ENCODE assay signal across 8 cellular contexts in the genomic region with DNA sequence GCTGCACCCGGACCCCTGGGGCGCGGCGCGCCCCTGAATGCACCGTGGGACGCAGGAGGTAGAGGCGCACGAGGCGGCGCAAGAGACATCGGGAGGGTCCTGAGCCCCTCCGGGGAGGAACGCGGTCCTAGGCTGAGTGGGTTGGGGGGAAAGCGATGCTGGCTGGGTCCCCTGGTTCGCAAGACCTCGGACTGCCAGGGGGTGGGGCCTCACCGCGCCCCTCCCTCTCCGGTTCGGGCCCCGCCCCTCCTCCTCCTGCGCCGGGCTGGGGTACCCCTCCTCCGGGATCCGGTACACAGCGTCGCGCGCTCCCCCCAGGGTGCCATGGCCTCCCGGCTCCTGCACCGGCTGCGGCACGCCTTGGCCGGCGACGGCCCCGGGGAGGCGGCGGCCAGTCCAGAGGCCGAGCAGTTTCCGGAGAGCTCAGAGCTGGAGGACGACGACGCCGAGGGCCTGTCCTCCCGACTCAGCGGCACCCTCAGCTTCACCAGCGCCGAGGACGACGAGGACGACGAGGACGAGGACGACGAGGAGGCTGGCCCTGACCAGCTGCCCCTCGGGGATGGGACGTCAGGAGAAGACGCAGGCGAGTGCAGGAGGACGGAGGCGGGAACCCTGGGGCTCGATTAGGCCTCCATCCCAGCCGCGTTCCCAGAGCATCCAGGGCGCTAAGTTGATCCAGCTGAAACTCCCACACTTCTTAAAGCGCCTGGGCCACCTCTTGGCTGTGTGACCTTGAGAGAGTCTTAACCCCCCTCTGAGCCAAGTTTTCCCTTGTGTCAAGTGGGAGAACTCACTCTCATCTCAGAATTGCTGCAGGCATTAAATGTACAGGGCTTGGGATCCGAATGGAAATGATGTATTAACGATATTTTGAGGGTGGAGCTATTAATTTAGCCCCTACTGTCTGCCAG. TPM values are rescaled to one million over a fixed set of nuclear protein-coding genes. Genes with fewer than 3 reads are reported as not detected.
A peak's percentile ranks its signal among the peaks of the same experiment; 100 is the strongest.
DNase-seq lines count a peak whose midpoint lies in the region; ATAC-seq and TF ChIP-seq lines count a peak whose summit lies in the region.

No MANE protein-coding gene starts in this region.

- H3K36me3 ChIP-seq in BLaER1 (no peaks in the 10 kb centered on the region), heart right ventricle (peaks cover 0 to 37% (median 0%) of the 10 kb centered on the region in 9 donors), ovary (no peaks in the 10 kb centered on the region)

- H3K4me1 ChIP-seq in BLaER1 (peaks cover 14% of the 10 kb centered on the region), heart right ventricle (peaks cover 7 to 50% (median 35%) of the 10 kb centered on the region in 9 donors), ovary (ENCODE audit: insufficient read depth) (peaks cover 22% of the 10 kb centered on the region)

- intact Hi-C loops in heart right ventricle (cut with DNase I) (loop anchor here in 3 of 10 donors (2.0 to 10.0 kb wide), 4 partner anchors 23 to 141 kb away; a partner anchor contains a TSS), ovary (cut with DNase I) (no loop called here)

- H3K4me3 ChIP-seq in BLaER1, result peak overlapping the region; percentile 66
- peak overlapping the region; percentile 49 to 90 (median 75) for H3K4me3 ChIP-seq in heart right ventricle
- H3K4me3 ChIP-seq in ovary, result peak overlapping the region; percentile 66

- TF ChIP-seq CTCF in heart right ventricle (IDR thresholded peaks at IDR 0.05), result no peak
- no peak for TF ChIP-seq CTCF in ovary (IDR thresholded peaks at IDR 0.05)

- DNase-seq in SHP77 treated with DMSO at 0.1 percent for 48 hours (lab: John Stamatoyannopoulos, UW) (peak; percentile 15), amygdala (lab: John Stamatoyannopoulos, UW) (peak in 48 of 56 donors; percentile 16 to 80 (median 64)), heart right ventricle (peak; percentile 80 to 83), ovary (peak; percentile 84 to 91 (median 88)), RPMI8226 (no peak)

- H3K27ac ChIP-seq in BLaER1 (no peak overlapping the region), heart right ventricle (peak overlapping the region; percentile 78 to 99 (median 95)), ovary (peak overlapping the region; percentile 93 to 97)

- H3K9me3 ChIP-seq in BLaER1 (no peaks in the 10 kb centered on the region), heart right ventricle (no peaks in the 10 kb centered on the region), ovary (no peaks in the 10 kb centered on the region)

- 2% methylated on average over 63 to 70 of the region's 71 CpGs for WGBS in heart right ventricle, 2 donors
- 1% methylated on average over 55 to 71 of the region's 71 CpGs for WGBS in ovary, 3 donors

- H3K27me3 ChIP-seq in BLaER1 (peaks cover 32% of the 10 kb centered on the region), heart right ventricle (no peaks in the 10 kb centered on the region), ovary (no peaks in the 10 kb centered on the region)

- TF ChIP-seq EP300 in ovary (IDR thresholded peaks at IDR 0.05), result no peak

- peak; percentile 54 for ATAC-seq in HG02610 (IDR thresholded peaks at IDR 0.05; ENCODE audit: unreplicated experiment)
- peak; percentile 81 to 91 (median 87) for ATAC-seq in heart right ventricle
- no peak for ATAC-seq in GM21381 (IDR thresholded peaks at IDR 0.05; ENCODE audit: unreplicated experiment)

- H3K9ac ChIP-seq in BLaER1, result peak overlapping the region; percentile 50

- TF ChIP-seq POLR2A in ovary (IDR thresholded peaks at IDR 0.05), result peak; percentile 58

- H3K4me2 ChIP-seq in BLaER1, result peak overlapping the region; percentile 95

- H4K20me1 ChIP-seq in BLaER1, result 0 out of 2 replicates have a peak, but pooled peaks cover 4% of the 10 kb centered on the region

RNA-seq across cellular contexts. Expression of a gene that starts 0.5 kb away (rescaled TPM):
- total RNA-seq in heart right ventricle (10 to 100 TPM; 15.4 to 27.0 (median 19.3) TPM), ovary (10 to 100 TPM; 46.1 to 90.1 (median 71.0) TPM)
- polyA plus RNA-seq in heart right ventricle (10 to 100 TPM; 15.8 to 18.0 TPM), ovary (10 to 100 TPM; 18.2 to 41.1 TPM)

RNA-seq across cellular contexts. Expression of a gene that starts 7.0 kb away (rescaled TPM):
- total RNA-seq in heart right ventricle (under 1 TPM in 1 of 10 donors, not detected in 9; 0.44 TPM), ovary (1 to 10 TPM in 6 of 7 donors, not detected in 1; 1.9 to 3.7 (median 3.4) TPM)
- polyA plus RNA-seq in heart right ventricle (under 1 TPM; 0.59 to 0.88 TPM), ovary (1 to 10 TPM; 1.5 to 3.6 TPM)

RNA-seq across cellular contexts. Expression of a gene that starts 21.7 kb away (rescaled TPM):
- total RNA-seq in heart right ventricle (1 to 10 TPM in 6 of 10 donors, under 1 TPM in 2, not detected in 2; 0.40 to 8.6 (median 1.3) TPM), ovary (1 to 10 TPM in 2 of 7 donors, under 1 TPM in 2, not detected in 3; 0.69 to 1.9 (median 1.0) TPM)
- polyA plus RNA-seq in heart right ventricle (under 1 TPM; 0.37 to 0.54 TPM), ovary (1 to 10 TPM; 2.6 to 5.6 TPM)

RNA-seq across cellular contexts. Expression of a gene that starts 23.1 kb away (rescaled TPM):
- total RNA-seq in heart right ventricle, result 10 to 100 TPM; 21.3 to 34.1 (median 27.4) TPM
- 10 to 100 TPM; 39.9 to 46.6 TPM for polyA plus RNA-seq in heart right ventricle
- total RNA-seq in ovary, result 10 to 100 TPM; 18.4 to 26.7 (median 19.6) TPM
- 10 to 100 TPM; 13.5 to 21.9 TPM for polyA plus RNA-seq in ovary

RNA-seq across cellular contexts. Expression of a gene that starts 23.3 kb away (rescaled TPM):
- total RNA-seq in heart right ventricle, result 1 to 10 TPM; 1.4 to 2.5 (median 2.0) TPM
- 1 to 10 TPM; 1.5 to 1.6 TPM for polyA plus RNA-seq in heart right ventricle
- 1 to 10 TPM; 1.8 to 7.5 (median 4.7) TPM for total RNA-seq in ovary
- 1 to 10 TPM; 2.4 to 6.0 TPM for polyA plus RNA-seq in ovary
